Comparison of ENCODE assay signal across 23 cellular contexts in genomic region chr12:27148791-27149190, GRCh38.
"Had no signal": no experiment of that assay in that cellular context is flagged by ENCODE, and none has a peak within 500 bp of the region (broad histone marks: within the 10 kb centered on the region; RNA-seq: fewer than 3 reads in every experiment).

No MANE protein-coding gene starts in this region.

- H3K36me3 ChIP-seq: brain microvascular endothelial cell, left ventricle myocardium inferior, right lobe of liver, thyroid gland, upper lobe of right lung had no signal

- ATAC-seq: right lobe of liver, upper lobe of right lung had no signal

- H3K4me3 ChIP-seq: coronary artery, dorsolateral prefrontal cortex, left ventricle myocardium inferior, right lobe of liver, thyroid gland, upper lobe of right lung had no signal

- H3K9me3 Mint-ChIP-seq: activated naive CD4-positive, alpha-beta T cell treated with anti-CD3 and anti-CD28 coated beads for 36 hours; activated T-helper 1 cell treated with anti-CD3 and anti-CD28 coated beads, Interleukin-12 subunit alpha, Interleukin-12 subunit beta, Interleukin-2, Interleukin-4 antibody, amounts not matched to agents 30 ng/mL and 10 ng/mL and 1 ng/mL, durations not matched to agents 14 hours and 24 hours and 36 hours; nephron; stimulated activated naive CD8-positive, alpha-beta T cell treated with anti-CD3 and anti-CD28 coated beads, Interleukin-15, Interleukin-2, amounts not matched to agents 100 ng/mL and 50 ng/mL, for 24 hours had no signal

- H3K27me3 ChIP-seq: brain microvascular endothelial cell, dorsolateral prefrontal cortex, right lobe of liver, thyroid gland, upper lobe of right lung had no signal

- H3K27ac ChIP-seq: brain microvascular endothelial cell, coronary artery, dorsolateral prefrontal cortex, left ventricle myocardium inferior, right lobe of liver, thyroid gland, upper lobe of right lung, VCaP had no signal

- H3K9me3 ChIP-seq: left ventricle myocardium inferior, right lobe of liver, thyroid gland, upper lobe of right lung had no signal

- H3K4me1 ChIP-seq: right lobe of liver, thyroid gland had no signal

- H3K4me1 Mint-ChIP-seq: nephron had no signal

- H3K4me3 Mint-ChIP-seq: activated naive CD4-positive, alpha-beta T cell treated with anti-CD3 and anti-CD28 coated beads for 36 hours; activated T-helper 1 cell treated with anti-CD3 and anti-CD28 coated beads, Interleukin-12 subunit alpha, Interleukin-12 subunit beta, Interleukin-2, Interleukin-4 antibody, amounts not matched to agents 30 ng/mL and 10 ng/mL and 1 ng/mL, durations not matched to agents 14 hours and 24 hours and 36 hours; nephron; stimulated activated naive CD8-positive, alpha-beta T cell treated with anti-CD3 and anti-CD28 coated beads, Interleukin-15, Interleukin-2, amounts not matched to agents 100 ng/mL and 50 ng/mL, for 24 hours had no signal

- H3K27ac Mint-ChIP-seq: activated naive CD4-positive, alpha-beta T cell treated with anti-CD3 and anti-CD28 coated beads for 36 hours; activated T-helper 1 cell treated with anti-CD3 and anti-CD28 coated beads, Interleukin-12 subunit alpha, Interleukin-12 subunit beta, Interleukin-2, Interleukin-4 antibody, amounts not matched to agents 30 ng/mL and 10 ng/mL and 1 ng/mL, durations not matched to agents 14 hours and 24 hours and 36 hours; nephron; stimulated activated naive CD8-positive, alpha-beta T cell treated with anti-CD3 and anti-CD28 coated beads, Interleukin-15, Interleukin-2, amounts not matched to agents 100 ng/mL and 50 ng/mL, for 24 hours had no signal

- H3K27me3 Mint-ChIP-seq: stimulated activated naive CD8-positive, alpha-beta T cell treated with anti-CD3 and anti-CD28 coated beads, Interleukin-15, Interleukin-2, amounts not matched to agents 100 ng/mL and 50 ng/mL, for 24 hours had no signal

- DNase-seq: activated CD4-positive, alpha-beta T cell treated with anti-CD3 and anti-CD28 coated beads, Interleukin-2, amount 50 U/mL, for 1 hour; activated effector memory CD4-positive, alpha-beta T cell treated with anti-CD3 and anti-CD28 coated beads, Interleukin-2, amount 50 U/mL, for 16 hours; activated naive CD4-positive, alpha-beta T cell treated with anti-CD3 and anti-CD28 coated beads for 36 hours; activated T-cell treated with anti-CD3 and anti-CD28 coated beads, Interleukin-2, amount 50 U/mL, for 1 hour; amniotic stem cell; brain microvascular endothelial cell; dorsolateral prefrontal cortex; effector memory CD4-positive, alpha-beta T cell; glutamatergic neuron; left ventricle myocardium inferior; mammary epithelial cell; posterior cingulate gyrus; right lobe of liver; stimulated activated CD4-positive, alpha-beta T cell treated with anti-CD3 and anti-CD28 coated beads, Interleukin-12 subunit alpha, Interleukin-12 subunit beta, amount 100 ng/mL, for 4 hours; stimulated activated CD4-positive, alpha-beta T cell treated with anti-CD3 and anti-CD28 coated beads, Interleukin-4, amount 100 ng/mL, for 1 hour; substantia nigra; thyroid gland; upper lobe of right lung had no signal
